ENCODE assay signal across 15 cellular contexts in the genomic region with DNA sequence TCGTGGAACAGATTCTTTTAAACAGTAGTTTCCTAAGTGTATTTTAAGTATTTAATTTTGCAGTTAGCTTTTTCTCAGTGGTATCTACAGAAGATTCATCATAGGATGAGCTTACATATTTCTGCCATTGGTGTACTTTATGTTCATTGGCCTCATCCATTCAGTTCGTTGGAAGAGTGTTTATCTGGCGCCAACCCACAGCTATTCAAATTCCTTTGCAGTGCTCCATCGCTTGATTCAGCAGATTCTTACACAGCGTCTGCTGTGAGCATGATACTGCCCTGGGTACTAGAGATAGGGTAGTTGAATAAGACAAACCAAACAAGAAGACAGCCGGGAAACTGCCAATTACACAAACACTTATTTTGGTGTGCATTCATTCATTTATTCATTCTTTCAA. TPM values are rescaled to one million over a fixed set of nuclear protein-coding genes. Genes with fewer than 3 reads are reported as not detected.
DNase-seq lines count a peak whose midpoint lies in the region; ATAC-seq and TF ChIP-seq lines count a peak whose summit lies in the region.
"Had no signal": no experiment of that assay in that cellular context is flagged by ENCODE, and none has a peak within 500 bp of the region (broad histone marks: within the 10 kb centered on the region; RNA-seq: fewer than 3 reads in every experiment).

No MANE protein-coding gene starts in this region.

- DNase-seq in AG10803 (ENCODE audit: low read depth), result peak; percentile 98
- peak; percentile 87 for DNase-seq in OCI-M1 (lab: John Stamatoyannopoulos, UW)
- peak; percentile 89 for DNase-seq in dedifferentiated amniotic fluid mesenchymal stem cell (ENCODE audit: extremely low spot score)
- no peak for DNase-seq in left lung
- DNase-seq in stimulated activated CD4-positive, alpha-beta T cell treated with anti-CD3 and anti-CD28 coated beads, Interleukin-4, amount 100 ng/mL, for 24 hours, result no peak
- no peak for DNase-seq in stimulated activated CD4-positive, alpha-beta T cell treated with anti-CD3 and anti-CD28 coated beads, Interleukin-2, amount 100 ng/mL, for 24 hours
- no peak for DNase-seq in type B pancreatic cell (ENCODE audit: extremely low spot score, unreplicated experiment)
- no peak for DNase-seq in germinal center (ENCODE audit: low spot score)
- DNase-seq: activated naive CD8-positive, alpha-beta T cell treated with anti-CD3 and anti-CD28 coated beads for 36 hours; DND-41; effector CD4-positive, alpha-beta T cell; NCI-H345; uterus had no signal

- H3K4me1 ChIP-seq in left lung, result peaks cover 0 to 4% of the 10 kb centered on the region in 2 donors
- H3K4me1 ChIP-seq: uterus had no signal

- H3K9me3 ChIP-seq in left lung, result no peaks in the 10 kb centered on the region
- H3K9me3 ChIP-seq: BLaER1, uterus had no signal

- H3K27me3 ChIP-seq in left lung, result no peaks in the 10 kb centered on the region
- H3K27me3 ChIP-seq: BLaER1, uterus had no signal

- no peaks in the 10 kb centered on the region for H3K4me1 Mint-ChIP-seq in type B pancreatic cell (ENCODE audit: unreplicated experiment)

- no peak overlapping the region for H3K27ac ChIP-seq in left lung
- H3K27ac ChIP-seq: BLaER1, uterus had no signal

- H3K4me3 Mint-ChIP-seq in type B pancreatic cell, result no peak overlapping the region
- H3K4me3 Mint-ChIP-seq: activated naive CD8-positive, alpha-beta T cell treated with anti-CD3 and anti-CD28 coated beads for 36 hours had no signal

- H3K4me3 ChIP-seq in AG10803 (ENCODE audit: low read length) (no peak overlapping the region), left lung (no peak overlapping the region)
- H3K4me3 ChIP-seq: BLaER1, skin epidermis, uterus had no signal

- TF ChIP-seq CTCF in AG10803 (conservative IDR thresholded peaks at IDR 0.05; ENCODE audit: low read length) (no peak), left lung (IDR thresholded peaks at IDR 0.05) (no peak), type B pancreatic cell (conservative IDR thresholded peaks at IDR 0.05) (no peak)

- H3K36me3 ChIP-seq in left lung, result peaks cover 0 to 88% of the 10 kb centered on the region in 2 donors
- H3K36me3 ChIP-seq: uterus had no signal

- peaks cover 10% of the 10 kb centered on the region for H3K36me3 Mint-ChIP-seq in type B pancreatic cell

- H3K9me3 Mint-ChIP-seq in type B pancreatic cell, result no peaks in the 10 kb centered on the region
- H3K9me3 Mint-ChIP-seq: activated naive CD8-positive, alpha-beta T cell treated with anti-CD3 and anti-CD28 coated beads for 36 hours had no signal

- no peaks in the 10 kb centered on the region for H3K27me3 Mint-ChIP-seq in type B pancreatic cell
- H3K27me3 Mint-ChIP-seq: activated naive CD8-positive, alpha-beta T cell treated with anti-CD3 and anti-CD28 coated beads for 36 hours had no signal

- intact Hi-C loops in left lung (cut with DNase I), result loop anchor here in 1 of 2 donors (10.0 kb wide), 1 partner anchor 134 kb away; no protein-coding TSS in a partner anchor

- H3K27ac Mint-ChIP-seq in type B pancreatic cell, result no peak overlapping the region
- H3K27ac Mint-ChIP-seq: activated naive CD8-positive, alpha-beta T cell treated with anti-CD3 and anti-CD28 coated beads for 36 hours had no signal

- ATAC-seq in left lung, result peak; percentile 30

RNA-seq across cellular contexts. Expression of gene NUP214, which starts 55.1 kb away (rescaled TPM):
- total RNA-seq in left lung (10 to 100 TPM; 47.2 to 58.4 TPM), type B pancreatic cell (ENCODE audit: low replicate concordance) (51.0 and 67.1 TPM in 2 replicates)

Comparison
In these comparisons a context has a peak if more than half of its experiments do, and no peak if none do; other contexts are left out.
1. DNase-seq: peak in AG10803 (single experiment), OCI-M1 (single experiment) and dedifferentiated amniotic fluid mesenchymal stem cell (single experiment); none in left lung (0 of 2), stimulated activated CD4-positive, alpha-beta T cell treated with anti-CD3 and anti-CD28 coated beads, Interleukin-4, amount 100 ng/mL, for 24 hours (single experiment), stimulated activated CD4-positive, alpha-beta T cell treated with anti-CD3 and anti-CD28 coated beads, Interleukin-2, amount 100 ng/mL, for 24 hours (0 of 2), type B pancreatic cell (single experiment) and germinal center (single experiment).